Comparison of ENCODE assay signal across 19 cellular contexts in the genomic region with DNA sequence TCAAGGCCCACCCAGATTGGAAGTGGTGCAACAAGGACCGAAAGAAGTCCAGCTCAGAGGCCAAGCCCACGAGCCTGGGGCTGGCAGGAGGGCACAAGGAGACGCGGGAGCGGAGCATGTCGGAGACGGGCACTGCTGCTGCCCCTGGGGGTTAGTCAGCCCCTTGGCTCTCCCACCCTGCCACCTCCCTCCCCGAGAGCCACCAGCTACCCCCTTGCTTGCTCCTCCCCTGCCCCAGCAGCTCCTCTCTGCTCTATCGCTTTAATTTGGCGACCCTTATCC. TPM values are rescaled to one million over a fixed set of nuclear protein-coding genes. Genes with fewer than 3 reads are reported as not detected.
"Had no signal": no experiment of that assay in that cellular context is flagged by ENCODE, and none has a peak within 500 bp of the region (broad histone marks: within the 10 kb centered on the region; RNA-seq: fewer than 3 reads in every experiment).

No MANE protein-coding gene starts in this region.

- H3K27ac ChIP-seq: epithelial cell of prostate, parathyroid adenoma, right lobe of liver had no signal

- DNase-seq: effector memory CD4-positive, alpha-beta T cell; hippocampal formation; left colon; mesenchymal stem cell; midbrain; stimulated activated CD4-positive, alpha-beta T cell treated with anti-CD3 and anti-CD28 coated beads, Interleukin-2, amount 100 ng/mL, for 24 hours; stimulated activated naive CD4-positive, alpha-beta T cell treated with Interleukin-2 at 50 U/mL for 16 hours; trophoblast cell had no signal

- H3K27me3 ChIP-seq: esophagus muscularis mucosa, gastroesophageal sphincter, right lobe of liver had no signal

- ATAC-seq: gastroesophageal sphincter; left colon; left ventricle myocardium superior; natural killer cell treated with Interleukin-12 subunit alpha and Interleukin-12 subunit beta and Interleukin-15 and Interleukin-18, amount 100 ng/mL, for 72 hours; right lobe of liver had no signal

- H3K9me3 ChIP-seq: esophagus muscularis mucosa, gastroesophageal sphincter, prostate gland, right lobe of liver had no signal

- H3K9ac ChIP-seq: parathyroid adenoma had no signal

- H3K4me3 ChIP-seq: esophagus muscularis mucosa, gastroesophageal sphincter, lung, prostate gland, right lobe of liver had no signal

RNA-seq across cellular contexts. Expression of a gene that starts 14.2 kb away (rescaled TPM):
- total RNA-seq: left ventricle myocardium superior had no signal

RNA-seq across cellular contexts. Expression of a gene that starts 25.3 kb away (rescaled TPM):
- total RNA-seq: esophagus muscularis mucosa, fibroblast of villous mesenchyme, renal cortical epithelial cell had no signal
